ENCODE assay signal across 8 cellular contexts in the genomic region with DNA sequence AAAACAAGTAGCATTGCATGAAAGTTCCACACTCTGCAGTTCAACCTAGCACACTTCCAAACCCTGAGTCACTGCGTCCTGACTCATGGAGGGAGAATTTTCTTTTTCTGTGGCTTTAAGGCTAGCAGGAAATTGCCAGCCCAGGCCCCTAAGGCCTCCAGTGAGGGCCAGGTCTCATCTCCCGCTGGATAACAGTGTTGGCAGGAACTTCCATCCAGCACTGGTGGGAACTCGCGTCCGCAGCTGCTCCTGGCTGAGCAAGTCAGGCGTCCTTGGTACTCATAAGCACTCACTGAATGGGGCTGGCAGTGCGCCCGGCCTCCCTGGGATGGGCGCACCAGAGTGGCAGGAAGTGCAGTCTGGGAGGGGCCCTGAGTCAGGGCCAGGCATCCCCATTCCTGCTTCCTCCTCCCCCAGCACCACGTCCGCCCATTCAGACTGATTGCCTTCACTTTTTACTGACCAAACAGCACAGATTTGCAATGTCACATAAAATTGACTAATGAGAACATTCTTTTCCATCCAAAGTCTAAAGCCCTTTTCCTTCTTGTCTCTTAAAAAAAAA. TPM values are rescaled to one million over a fixed set of nuclear protein-coding genes. Genes with fewer than 3 reads are reported as not detected.
DNase-seq lines count a peak whose midpoint lies in the region; ATAC-seq and TF ChIP-seq lines count a peak whose summit lies in the region.

No MANE protein-coding gene starts in this region.

- peaks cover 84 to 100% of the 10 kb centered on the region in 2 experiments for H3K4me1 ChIP-seq in HCT116 (ENCODE audit: control insufficient read depth in 1 of 2, insufficient read depth in 2 of 2, low read length in 2 of 2)
- no peaks in the 10 kb centered on the region for H3K4me1 ChIP-seq in OCI-LY7 (ENCODE audit: insufficient read depth, low read length, poor library complexity, severe bottlenecking)
- peaks cover 0 to 46% (median 24%) of the 10 kb centered on the region in 4 donors for H3K4me1 ChIP-seq in tibial artery

- CTCF ChIA-PET in HCT116 (lab: Charles Lee): no interaction called here
- CTCF ChIA-PET in OCI-LY7 (lab: Charles Lee; ENCODE audit: unreplicated experiment): no interaction called here

- no peak for TF ChIP-seq CTCF in AG09309 (IDR thresholded peaks at IDR 0.05; ENCODE audit: control insufficient read depth, insufficient read depth, low read depth, low read length, missing control alignments)
- no peak for TF ChIP-seq CTCF in HCT116 (IDR thresholded peaks at IDR 0.05 in 2 of 3, conservative IDR thresholded peaks at IDR 0.05 in 1 of 3; ENCODE audit: borderline replicate concordance in 1 of 3, insufficient read depth in 1 of 3, low read depth in 2 of 3, low read length in 2 of 3)
- TF ChIP-seq CTCF in OCI-LY7 (conservative IDR thresholded peaks at IDR 0.05; ENCODE audit: low read length): no peak
- no peak for TF ChIP-seq CTCF in coronary artery (IDR thresholded peaks at IDR 0.05)
- no peak for TF ChIP-seq CTCF in lower leg skin (IDR thresholded peaks at IDR 0.05)
- no peak for TF ChIP-seq CTCF in tibial artery (IDR thresholded peaks at IDR 0.05)

- H3K9me3 ChIP-seq in HCT116 (ENCODE audit: control insufficient read depth in 1 of 2, insufficient read depth in 1 of 2, low read depth in 1 of 2, low read length in 2 of 2) (no peaks in the 10 kb centered on the region), OCI-LY7 (ENCODE audit: low read length) (no peaks in the 10 kb centered on the region), tibial artery (no peaks in the 10 kb centered on the region)

- H2AFZ ChIP-seq in HCT116 (ENCODE audit: low read depth, low read length, poor library complexity, severe bottlenecking) (no peak overlapping the region), OCI-LY7 (ENCODE audit: low read length) (peak overlapping the region; percentile 43; the same call in 1 of the 2 replicates)

- BruUV-seq in HCT116 (replicated peaks; lab: Mats Ljungman, UMichigan) (no TSS peak), OCI-LY7 (replicated peaks; lab: Mats Ljungman, UMichigan) (no TSS peak)

- H3K4me3 ChIP-seq in AG09309 (ENCODE audit: control insufficient read depth, low read depth, low read length) (no peak overlapping the region), HCT116 (replicated peaks in 1 of 2; ENCODE audit: low read depth in 1 of 2, low read length in 2 of 2) (peak overlapping the region in 1 of 2 experiments; percentile 44; a peak in 2 of 4 replicates), OCI-LY7 (ENCODE audit: low read depth, low read length, poor library complexity, severe bottlenecking) (no peak overlapping the region), coronary artery (peak overlapping the region; percentile 45), lower leg skin (ENCODE audit: low read depth, poor library complexity, severe bottlenecking) (no peak overlapping the region), tibial artery (peak overlapping the region; percentile 9 to 17)

- ATAC-seq in HCT116 (peak; percentile 68), GM21576 (IDR thresholded peaks at IDR 0.05; ENCODE audit: unreplicated experiment) (no peak), GM21526 (IDR thresholded peaks at IDR 0.05; ENCODE audit: low FRiP score, unreplicated experiment) (no peak)

- H3K27me3 ChIP-seq in HCT116 (ENCODE audit: insufficient read depth, low read length): no peaks in the 10 kb centered on the region
- H3K27me3 ChIP-seq in tibial artery: peaks cover 0 to 3% of the 10 kb centered on the region in 2 donors

- POLR2A ChIA-PET in HCT116 (lab: Charles Lee) (no interaction called here), OCI-LY7 (lab: Charles Lee) (no interaction called here)

- H3K79me2 ChIP-seq in HCT116 (ENCODE audit: insufficient read depth, low read length) (peaks cover 95% of the 10 kb centered on the region), OCI-LY7 (ENCODE audit: insufficient read depth, low read depth, low read length) (no peaks in the 10 kb centered on the region)

- DNase-seq in AG09309 (ENCODE audit: low read depth): peak; percentile 100
- peak; percentile 91 for DNase-seq in HCT116 (ENCODE audit: low read depth, low spot score)
- DNase-seq in OCI-LY7 (ENCODE audit: low spot score): no peak
- DNase-seq in coronary artery (ENCODE audit: low spot score): peak; percentile 96
- DNase-seq in lower leg skin (ENCODE audit: low spot score in 2 of 2): peak; percentile 91 to 98
- peak; percentile 98 to 99 for DNase-seq in tibial artery

- H3K4me2 ChIP-seq in HCT116 (ENCODE audit: low read length) (peak overlapping the region; percentile 65), OCI-LY7 (ENCODE audit: low read length) (no peak overlapping the region)

- H3K9ac ChIP-seq in HCT116 (ENCODE audit: low read length): peak overlapping the region; percentile 78

- TF ChIP-seq POLR2A in HCT116 (IDR thresholded peaks at IDR 0.05; ENCODE audit: borderline replicate concordance, extremely low read depth, insufficient read depth, insufficient read length): no peak
- no peak for TF ChIP-seq POLR2A in lower leg skin (IDR thresholded peaks at IDR 0.05)

- H3K36me3 ChIP-seq in HCT116 (ENCODE audit: control insufficient read depth in 1 of 2, insufficient read depth in 2 of 2, low read length in 2 of 2): peaks cover 0 to 41% of the 10 kb centered on the region in 2 experiments; a peak in 2 of 4 replicates
- no peaks in the 10 kb centered on the region for H3K36me3 ChIP-seq in OCI-LY7 (ENCODE audit: insufficient read depth, low read length)
- no peaks in the 10 kb centered on the region for H3K36me3 ChIP-seq in tibial artery

- peak overlapping the region; percentile 100 for H3K27ac ChIP-seq in HCT116 (ENCODE audit: low read depth, low read length)
- H3K27ac ChIP-seq in OCI-LY7 (ENCODE audit: low read depth, low read length, poor library complexity, severe bottlenecking): no peak overlapping the region
- H3K27ac ChIP-seq in coronary artery: peak overlapping the region; percentile 91
- peak overlapping the region; percentile 82 to 87 for H3K27ac ChIP-seq in tibial artery

- no peak for TF ChIP-seq RAD21 in HCT116 (IDR thresholded peaks at IDR 0.05; ENCODE audit: low read depth)

- RAD21 ChIA-PET in HCT116 (lab: Charles Lee; ENCODE audit: low non-redundant PET in 1 of 2, low total read pairs in 2 of 2, uncharacterized antibody in 2 of 2, unreplicated experiment in 2 of 2): no interaction called here

- no peaks in the 10 kb centered on the region for H3K9me2 ChIP-seq in HCT116 (ENCODE audit: insufficient read depth)
- H3K9me2 ChIP-seq in OCI-LY7 (ENCODE audit: insufficient read depth, low read length): no peaks in the 10 kb centered on the region

- 1 to 3% methylated on average over 11 of the region's 11 CpGs for WGBS in lower leg skin, 2 donors

- H4K20me1 ChIP-seq in HCT116 (ENCODE audit: insufficient read depth) (no peaks in the 10 kb centered on the region), OCI-LY7 (ENCODE audit: insufficient read depth, low read length) (no peaks in the 10 kb centered on the region)

- intact Hi-C loops in HCT116 (cut with micrococcal nuclease) (no loop called here), OCI-LY7 (cut with micrococcal nuclease; ENCODE audit: unreplicated experiment) (no loop called here), lower leg skin (cut with DNase I; ENCODE audit: low total_unique reads) (no loop called here), tibial artery (cut with DNase I; ENCODE audit: low total_unique reads) (no loop called here)

TF ChIP-seq in HCT116, 20 proteins besides CTCF, POLR2A, EP300 and RAD21:
- TF ChIP-seq EZH2 (IDR thresholded peaks at IDR 0.05) (no peak), YY1 (IDR thresholded peaks at IDR 0.05; ENCODE audit: extremely low read depth, insufficient replicate concordance, low read depth, low read length) (peak; percentile 79), TCF7L2 (IDR thresholded peaks at IDR 0.05; ENCODE audit: borderline replicate concordance, extremely low read depth, insufficient read depth, insufficient read length) (peak; percentile 81), POLR2AphosphoS5 (IDR thresholded peaks at IDR 0.05; ENCODE audit: low read depth, low read length) (peak; percentile 78)

RNA-seq across cellular contexts. Expression of gene MALL, which starts 14.3 kb away (rescaled TPM):
- total RNA-seq in HCT116 (2021; ENCODE audit: unreplicated experiment) (223 TPM), OCI-LY7 (2022) (not detected in 2 replicates), lower leg skin (10 to 100 TPM; 38.7 to 92.8 (median 54.1) TPM)
- polyA plus RNA-seq in HCT116 (2012): 92.3 and 120 TPM in 2 replicates
- total RNA-seq in OCI-LY7 (2014; rRNA removed; shearing (Covaris generic)): not detected in 2 replicates

Comparison
In these comparisons a context has a peak if more than half of its experiments do, and no peak if none do; other contexts are left out.
1. H3K4me3 ChIP-seq: peak in coronary artery (single experiment) and tibial artery (2 of 2); none in AG09309 (single experiment), OCI-LY7 (single experiment) and lower leg skin (single experiment).
2. RNA of gene MALL, which starts 14.3 kb away (total RNA-seq): 223 TPM in HCT116 (single experiment) and 38.7 to 92.8 TPM in lower leg skin; not detected in OCI-LY7; every median in the first group is over 10 times any median in the second.